18 cellular contexts compared by ENCODE assay signal in genomic region chr1:118716775-118717174, GRCh38.
A peak's percentile ranks its signal among the peaks of the same experiment; 100 is the strongest.
DNase-seq lines count a peak whose midpoint lies in the region; ATAC-seq and TF ChIP-seq lines count a peak whose summit lies in the region.
"Had no signal": no experiment of that assay in that cellular context is flagged by ENCODE, and none has a peak within 500 bp of the region (broad histone marks: within the 10 kb centered on the region; RNA-seq: fewer than 3 reads in every experiment).

No MANE protein-coding gene starts in this region.

- H3K9me3 Mint-ChIP-seq in endothelial cell (ENCODE audit: unreplicated experiment) (no peaks in the 10 kb centered on the region), osteocyte (ENCODE audit: unreplicated experiment) (no peaks in the 10 kb centered on the region)

- H3K36me3 Mint-ChIP-seq in endothelial cell (ENCODE audit: low read depth, unreplicated experiment) (no peaks in the 10 kb centered on the region), osteocyte (ENCODE audit: unreplicated experiment) (no peaks in the 10 kb centered on the region)
- H3K36me3 Mint-ChIP-seq: stimulated activated naive B cell treated with anti-CD40 and anti-IgM and Interleukin-4, amounts not matched to agents 10 μg/mL and 1 μg/mL and 100 μg/mL, for 72 hours had no signal

- no peak overlapping the region for H3K4me3 ChIP-seq in NB4 (ENCODE audit: low read depth, low read length)
- H3K4me3 ChIP-seq: SJSA1 had no signal

- ATAC-seq in GM18907 (IDR thresholded peaks at IDR 0.05; ENCODE audit: unreplicated experiment) = no peak
- ATAC-seq: stimulated activated naive B cell treated with anti-CD40 and anti-IgM and Interleukin-4, amounts not matched to agents 10 μg/mL and 1 μg/mL and 100 μg/mL, for 72 hours had no signal

- no peak for TF ChIP-seq CTCF in NB4 (IDR thresholded peaks at IDR 0.05; ENCODE audit: low read depth, low read length)
- peak; percentile 24 for TF ChIP-seq CTCF in endothelial cell (IDR thresholded peaks at IDR 0.05; ENCODE audit: unreplicated experiment)
- peak; percentile 51 for TF ChIP-seq CTCF in osteocyte (IDR thresholded peaks at IDR 0.05)

- TF ChIP-seq POLR2A in NB4 (IDR thresholded peaks at IDR 0.05; ENCODE audit: extremely low read depth, insufficient read length) = no peak

- H3K4me3 Mint-ChIP-seq in endothelial cell (ENCODE audit: unreplicated experiment) (no peak overlapping the region), osteocyte (ENCODE audit: unreplicated experiment) (no peak overlapping the region)
- H3K4me3 Mint-ChIP-seq: stimulated activated naive B cell treated with anti-CD40 and anti-IgM and Interleukin-4, amounts not matched to agents 10 μg/mL and 1 μg/mL and 100 μg/mL, for 72 hours had no signal

- DNase-seq in NCI-H748 (lab: John Stamatoyannopoulos, UW; ENCODE audit: unreplicated experiment) = peak; percentile 14
- DNase-seq in NCI-H748 treated with DMSO at 0.1 percent for 48 hours (lab: John Stamatoyannopoulos, UW) = no peak
- DNase-seq in NB4 (ENCODE audit: low read depth) = peak; percentile 1
- no peak for DNase-seq in endothelial cell (ENCODE audit: low spot score)
- no peak for DNase-seq in osteocyte (ENCODE audit: extremely low spot score, unreplicated experiment)
- no peak for DNase-seq in NCI-H82 (lab: John Stamatoyannopoulos, UW)
- DNase-seq in A172 (ENCODE audit: low spot score) = no peak
- DNase-seq: activated CD4-positive, alpha-beta T cell treated with anti-CD3 and anti-CD28 coated beads, Interleukin-2, amount 50 U/mL, for 4 hours; activated T-cell treated with anti-CD3 and anti-CD28 coated beads, Interleukin-2, amount 50 U/mL, for 48 hours; cerebellar nuclear complex; midbrain; NCI-H1048; NK-92 treated with Interleukin-12 subunit alpha and Interleukin-12 subunit beta, amount 100 ng/mL, for 24 hours; nucleus accumbens; small intestine; stimulated activated naive B cell treated with anti-CD40 and anti-IgM and Interleukin-4, amounts not matched to agents 10 μg/mL and 1 μg/mL and 100 μg/mL, for 72 hours had no signal

- H3K27me3 Mint-ChIP-seq in endothelial cell (ENCODE audit: unreplicated experiment) = no peaks in the 10 kb centered on the region
- no peaks in the 10 kb centered on the region for H3K27me3 Mint-ChIP-seq in osteocyte (ENCODE audit: unreplicated experiment)
- H3K27me3 Mint-ChIP-seq: stimulated activated naive B cell treated with anti-CD40 and anti-IgM and Interleukin-4, amounts not matched to agents 10 μg/mL and 1 μg/mL and 100 μg/mL, for 72 hours had no signal

- no peaks in the 10 kb centered on the region for H3K4me1 Mint-ChIP-seq in endothelial cell (ENCODE audit: unreplicated experiment)
- H3K4me1 Mint-ChIP-seq in osteocyte (ENCODE audit: unreplicated experiment) = no peaks in the 10 kb centered on the region
- H3K4me1 Mint-ChIP-seq: stimulated activated naive B cell treated with anti-CD40 and anti-IgM and Interleukin-4, amounts not matched to agents 10 μg/mL and 1 μg/mL and 100 μg/mL, for 72 hours had no signal

- H3K27ac Mint-ChIP-seq in endothelial cell (ENCODE audit: unreplicated experiment) = no peak overlapping the region
- H3K27ac Mint-ChIP-seq in osteocyte (ENCODE audit: unreplicated experiment) = no peak overlapping the region
- H3K27ac Mint-ChIP-seq: stimulated activated naive B cell treated with anti-CD40 and anti-IgM and Interleukin-4, amounts not matched to agents 10 μg/mL and 1 μg/mL and 100 μg/mL, for 72 hours had no signal

Comparison
In these comparisons a context has a peak if more than half of its experiments do, and no peak if none do; other contexts are left out.
1. DNase-seq: peak in NCI-H748 (single experiment) and NB4 (single experiment); none in NCI-H748 treated with DMSO at 0.1 percent for 48 hours (single experiment), endothelial cell (single experiment), osteocyte (single experiment), NCI-H82 (single experiment) and A172 (single experiment).